In genomic region chr11:17814546-17814945, GRCh38 we compare ENCODE assay signal across 33 cellular contexts.
"Had no signal": no experiment of that assay in that cellular context is flagged by ENCODE, and none has a peak within 500 bp of the region (broad histone marks: within the 10 kb centered on the region; RNA-seq: fewer than 3 reads in every experiment).

No MANE protein-coding gene starts in this region.

- H3K36me3 Mint-ChIP-seq: activated naive CD4-positive, alpha-beta T cell treated with anti-CD3 and anti-CD28 coated beads, Interleukin-2, amount 10 ng/mL, durations not matched to agents 7 days and 5 days; activated naive CD4-positive, alpha-beta T cell treated with anti-CD3 and anti-CD28 coated beads, Interleukin-2, amount 50 U/mL, for 72 hours; brain had no signal

- H3K4me2 ChIP-seq: hepatocyte had no signal

- H3K9me3 ChIP-seq: ascending aorta, breast epithelium, colonic mucosa, gastroesophageal sphincter, heart right ventricle had no signal

- H3K4me1 Mint-ChIP-seq: activated B cell treated with CpG ODN at 0.5 μM for 24 hours; activated naive CD4-positive, alpha-beta T cell treated with anti-CD3 and anti-CD28 coated beads, Interleukin-2, amount 10 ng/mL, durations not matched to agents 7 days and 5 days; activated naive CD8-positive, alpha-beta T cell treated with anti-CD3 and anti-CD28 coated beads, Interleukin-2, amount 10 ng/mL, durations not matched to agents 7 days and 5 days; endodermal cell had no signal

- DNase-seq: activated B cell treated with CpG ODN at 0.5 μM for 24 hours; activated CD4-positive, alpha-beta T cell treated with anti-CD3 and anti-CD28 coated beads for 48 hours; activated CD4-positive, alpha-beta T cell treated with anti-CD3 and anti-CD28 coated beads, Interleukin-2, amount 50 U/mL, for 1 hour; activated CD4-positive, alpha-beta T cell treated with anti-CD3 and anti-CD28 coated beads, Interleukin-2, amount 50 U/mL, for 48 hours; activated CD8-positive, alpha-beta memory T cell treated with anti-CD3 and anti-CD28 coated beads for 24 hours; activated CD8-positive, alpha-beta T cell treated with anti-CD3 and anti-CD28 coated beads for 36 hours; activated gamma-delta T cell; activated naive CD4-positive, alpha-beta T cell; activated naive CD4-positive, alpha-beta T cell treated with anti-CD3 and anti-CD28 coated beads, Interleukin-2, amount 10 ng/mL, durations not matched to agents 7 days and 5 days; activated naive CD8-positive, alpha-beta T cell treated with anti-CD3 and anti-CD28 coated beads, Interleukin-2, amount 10 ng/mL, durations not matched to agents 7 days and 5 days; activated T-cell treated with anti-CD3 and anti-CD28 coated beads, Interleukin-2, amount 50 U/mL, for 1 hour; activated T-cell treated with anti-CD3 and anti-CD28 coated beads, Interleukin-2, amount 50 U/mL, for 48 hours; central memory CD4-positive, alpha-beta T cell; cerebellar nuclear complex; colonic mucosa; effector memory CD4-positive, alpha-beta T cell; endodermal cell; foreskin melanocyte; heart right ventricle; T-helper 1 cell; T-helper 17 cell; WERI-Rb-1 had no signal

- H2AFZ ChIP-seq: hepatocyte had no signal

- H3K27ac ChIP-seq: cardiac muscle cell, colonic mucosa, heart right ventricle, hepatocyte, WERI-Rb-1 had no signal

- H3K27me3 Mint-ChIP-seq: activated B cell treated with CpG ODN at 0.5 μM for 24 hours; activated CD8-positive, alpha-beta T cell treated with anti-CD3 and anti-CD28 coated beads for 36 hours; activated naive CD4-positive, alpha-beta T cell treated with anti-CD3 and anti-CD28 coated beads, Interleukin-2, amount 10 ng/mL, durations not matched to agents 7 days and 5 days; activated naive CD8-positive, alpha-beta T cell treated with anti-CD3 and anti-CD28 coated beads, Interleukin-2, amount 10 ng/mL, durations not matched to agents 7 days and 5 days; T-helper 17 cell had no signal

- H3K36me3 ChIP-seq: ascending aorta, breast epithelium, cardiac muscle cell, colonic mucosa, gastroesophageal sphincter, heart right ventricle, WERI-Rb-1 had no signal

- H3K4me3 Mint-ChIP-seq: activated B cell treated with CpG ODN at 0.5 μM for 24 hours; activated CD8-positive, alpha-beta T cell treated with anti-CD3 and anti-CD28 coated beads for 36 hours; activated naive CD4-positive, alpha-beta T cell treated with anti-CD3 and anti-CD28 coated beads, Interleukin-2, amount 10 ng/mL, durations not matched to agents 7 days and 5 days; activated naive CD8-positive, alpha-beta T cell treated with anti-CD3 and anti-CD28 coated beads, Interleukin-2, amount 10 ng/mL, durations not matched to agents 7 days and 5 days; activated T-helper 1 cell treated with anti-CD3 and anti-CD28 coated beads, Interleukin-12 subunit alpha, Interleukin-12 subunit beta, Interleukin-2, Interleukin-4 antibody, amounts not matched to agents 30 ng/mL and 10 ng/mL and 1 ng/mL, durations not matched to agents 14 hours and 24 hours and 36 hours; brain; endodermal cell; T-helper 17 cell; T-helper 2 cell treated with Interferon-gamma antibody and Interleukin-4, amounts not matched to agents 5 μg/mL and 100 μg/mL, for 36 hours had no signal

- H3K4me3 ChIP-seq: ascending aorta, breast epithelium, cardiac muscle cell, colonic mucosa, gastroesophageal sphincter, heart right ventricle, hepatocyte had no signal

- H3K79me2 ChIP-seq: hepatocyte had no signal

- ATAC-seq: activated CD4-positive, CD25-positive, alpha-beta regulatory T cell treated with anti-CD3 and anti-CD28 coated beads, Interleukin-2, amount 50 U/mL, for 24 hours; activated CD8-positive, alpha-beta T cell treated with anti-CD3 and anti-CD28 coated beads for 36 hours; activated naive CD4-positive, alpha-beta T cell treated with anti-CD3 and anti-CD28 coated beads, Interleukin-2, amount 50 U/mL, for 72 hours; esophagus mucosa; gastroesophageal sphincter; heart right ventricle; T-helper 17 cell had no signal

- H3K9me3 Mint-ChIP-seq: activated B cell treated with CpG ODN at 0.5 μM for 24 hours; activated CD8-positive, alpha-beta T cell treated with anti-CD3 and anti-CD28 coated beads for 36 hours; activated naive CD4-positive, alpha-beta T cell treated with anti-CD3 and anti-CD28 coated beads, Interleukin-2, amount 10 ng/mL, durations not matched to agents 7 days and 5 days; activated naive CD4-positive, alpha-beta T cell treated with anti-CD3 and anti-CD28 coated beads, Interleukin-2, amount 50 U/mL, for 72 hours; activated naive CD8-positive, alpha-beta T cell treated with anti-CD3 and anti-CD28 coated beads, Interleukin-2, amount 10 ng/mL, durations not matched to agents 7 days and 5 days; activated T-helper 1 cell treated with anti-CD3 and anti-CD28 coated beads, Interleukin-12 subunit alpha, Interleukin-12 subunit beta, Interleukin-2, Interleukin-4 antibody, amounts not matched to agents 30 ng/mL and 10 ng/mL and 1 ng/mL, durations not matched to agents 14 hours and 24 hours and 36 hours; brain; endodermal cell; T-helper 2 cell treated with Interferon-gamma antibody and Interleukin-4, amounts not matched to agents 5 μg/mL and 100 μg/mL, for 36 hours had no signal

- H3K27ac Mint-ChIP-seq: activated B cell treated with CpG ODN at 0.5 μM for 24 hours; activated CD8-positive, alpha-beta T cell treated with anti-CD3 and anti-CD28 coated beads for 36 hours; activated naive CD4-positive, alpha-beta T cell treated with anti-CD3 and anti-CD28 coated beads, Interleukin-2, amount 10 ng/mL, durations not matched to agents 7 days and 5 days; activated naive CD4-positive, alpha-beta T cell treated with anti-CD3 and anti-CD28 coated beads, Interleukin-2, amount 50 U/mL, for 72 hours; activated naive CD8-positive, alpha-beta T cell treated with anti-CD3 and anti-CD28 coated beads, Interleukin-2, amount 10 ng/mL, durations not matched to agents 7 days and 5 days; activated T-helper 1 cell treated with anti-CD3 and anti-CD28 coated beads, Interleukin-12 subunit alpha, Interleukin-12 subunit beta, Interleukin-2, Interleukin-4 antibody, amounts not matched to agents 30 ng/mL and 10 ng/mL and 1 ng/mL, durations not matched to agents 14 hours and 24 hours and 36 hours; endodermal cell; T-helper 17 cell; T-helper 2 cell treated with Interferon-gamma antibody and Interleukin-4, amounts not matched to agents 5 μg/mL and 100 μg/mL, for 36 hours had no signal

- H3K27me3 ChIP-seq: ascending aorta, breast epithelium, cardiac muscle cell, colonic mucosa, gastroesophageal sphincter, heart right ventricle, hepatocyte had no signal
